In genomic region chr12:19440019-19440858, GRCh38 we compare ENCODE assay signal across 8 cellular contexts. TPM values are rescaled to one million over a fixed set of nuclear protein-coding genes. Genes with fewer than 3 reads are reported as not detected.
DNase-seq lines count a peak whose midpoint lies in the region; ATAC-seq lines count a peak whose summit lies in the region.

No MANE protein-coding gene starts in this region.

- H3K9me3 Mint-ChIP-seq in activated CD8-positive, alpha-beta memory T cell treated with anti-CD3 and anti-CD28 coated beads, Interleukin-2, amount 10 ng/mL, durations not matched to agents 7 days and 5 days (ENCODE audit: low read depth) = peaks cover 2% of the 10 kb centered on the region

- peak overlapping the region; percentile 95 for H3K9ac ChIP-seq in endocrine pancreas (ENCODE audit: control insufficient read depth, insufficient read depth, low read length)

- CTCF ChIA-PET in activated CD8-positive, alpha-beta memory T cell treated with anti-CD3 and anti-CD28 coated beads, Interleukin-2, amount 10 ng/mL, durations not matched to agents 7 days and 5 days (lab: Charles Lee) = no interaction called here

- H3K4me1 ChIP-seq in endocrine pancreas (ENCODE audit: control insufficient read depth, insufficient read depth, low read length) = peaks cover 10% of the 10 kb centered on the region

- H3K27me3 Mint-ChIP-seq in activated CD8-positive, alpha-beta memory T cell treated with anti-CD3 and anti-CD28 coated beads, Interleukin-2, amount 10 ng/mL, durations not matched to agents 7 days and 5 days = no peaks in the 10 kb centered on the region

- peaks cover 47% of the 10 kb centered on the region for H3K4me1 Mint-ChIP-seq in activated CD8-positive, alpha-beta memory T cell treated with anti-CD3 and anti-CD28 coated beads, Interleukin-2, amount 10 ng/mL, durations not matched to agents 7 days and 5 days

- H3K27ac Mint-ChIP-seq in activated CD8-positive, alpha-beta memory T cell treated with anti-CD3 and anti-CD28 coated beads, Interleukin-2, amount 10 ng/mL, durations not matched to agents 7 days and 5 days = peak overlapping the region; percentile 95

- DNase-seq in NCI-H82 (lab: John Stamatoyannopoulos, UW) = peak; percentile 74
- no peak for DNase-seq in NCI-H82 treated with DMSO at 0.1 percent for 48 hours (lab: John Stamatoyannopoulos, UW; ENCODE audit: unreplicated experiment)
- peak; percentile 14 for DNase-seq in NCI-H510A (lab: John Stamatoyannopoulos, UW)
- peak; percentile 77 for DNase-seq in activated CD8-positive, alpha-beta memory T cell treated with anti-CD3 and anti-CD28 coated beads, Interleukin-2, amount 10 ng/mL, durations not matched to agents 7 days and 5 days
- peak; percentile 51 for DNase-seq in midbrain (lab: John Stamatoyannopoulos, UW)
- DNase-seq in stimulated activated CD8-positive, alpha-beta memory T cell treated with anti-CD3 and anti-CD28 coated beads, Interleukin-15, amount 100 ng/mL, for 48 hours (ENCODE audit: low read depth in 2 of 2) = peak; percentile 51 to 52

- H3K36me3 ChIP-seq in endocrine pancreas (ENCODE audit: control insufficient read depth, insufficient read depth, low read length) = no peaks in the 10 kb centered on the region

- ATAC-seq in HG02943 (IDR thresholded peaks at IDR 0.05; ENCODE audit: low read depth, unreplicated experiment) = peak; percentile 44
- peak; percentile 38 for ATAC-seq in activated CD8-positive, alpha-beta memory T cell treated with anti-CD3 and anti-CD28 coated beads, Interleukin-2, amount 10 ng/mL, durations not matched to agents 7 days and 5 days

- peak overlapping the region; percentile 99 for H3K4me3 Mint-ChIP-seq in activated CD8-positive, alpha-beta memory T cell treated with anti-CD3 and anti-CD28 coated beads, Interleukin-2, amount 10 ng/mL, durations not matched to agents 7 days and 5 days

- H3K36me3 Mint-ChIP-seq in activated CD8-positive, alpha-beta memory T cell treated with anti-CD3 and anti-CD28 coated beads, Interleukin-2, amount 10 ng/mL, durations not matched to agents 7 days and 5 days = peaks cover 42% of the 10 kb centered on the region

- no peaks in the 10 kb centered on the region for H3K9me3 ChIP-seq in endocrine pancreas (ENCODE audit: control insufficient read depth, low read length)

- no peaks in the 10 kb centered on the region for H3K27me3 ChIP-seq in endocrine pancreas (ENCODE audit: control insufficient read depth, insufficient read depth, low read length)

- H3K4me3 ChIP-seq in endocrine pancreas (ENCODE audit: control insufficient read depth, insufficient read depth, low read length) = peak overlapping the region; percentile 100

RNA-seq across cellular contexts. Expression of gene AEBP2, which starts 0.9 kb away (rescaled TPM):
- total RNA-seq in activated CD8-positive, alpha-beta memory T cell treated with anti-CD3 and anti-CD28 coated beads, Interleukin-2, amount 10 ng/mL, durations not matched to agents 7 days and 5 days = 10 to 100 TPM; 59.6 to 76.1 TPM
